ENCODE assay signal across 10 cellular contexts in the genomic region with DNA sequence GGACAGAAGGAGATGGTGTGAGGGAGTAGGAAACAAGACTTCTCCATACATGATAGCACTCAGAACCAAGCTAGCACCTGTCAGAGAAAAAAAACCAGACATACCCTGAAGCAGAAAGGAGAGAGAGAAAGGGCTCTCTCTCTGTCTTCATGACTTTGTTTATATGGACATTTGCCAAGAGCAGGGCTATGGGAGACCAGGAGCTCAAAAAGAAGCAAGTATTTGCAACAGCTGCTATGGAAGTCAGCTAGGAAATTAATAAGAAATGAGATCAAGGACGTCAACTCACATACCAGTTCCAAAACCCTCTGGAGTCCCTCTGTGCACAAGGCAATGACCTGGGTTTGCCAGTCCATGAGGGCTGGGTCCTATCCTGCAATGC.
A peak's percentile ranks its signal among the peaks of the same experiment; 100 is the strongest.
DNase-seq lines count a peak whose midpoint lies in the region; ATAC-seq, FAIRE-seq and TF ChIP-seq lines count a peak whose summit lies in the region.
"Had no signal": no experiment of that assay in that cellular context is flagged by ENCODE, and none has a peak within 500 bp of the region (broad histone marks: within the 10 kb centered on the region; RNA-seq: fewer than 3 reads in every experiment).

No MANE protein-coding gene starts in this region.

- peaks cover 21% of the 10 kb centered on the region for H3K79me2 ChIP-seq in K562 (ENCODE audit: control insufficient read depth, insufficient read depth, low read length)

- no peaks in the 10 kb centered on the region; the same call in 2 of the 3 replicates for H3K36me3 ChIP-seq in K562 (ENCODE audit: control insufficient read depth, insufficient read depth, low read length)

- peaks cover 20% of the 10 kb centered on the region; the same call in 1 of the 2 replicates for H4K20me1 ChIP-seq in K562 (replicated peaks; ENCODE audit: control insufficient read depth, insufficient read depth, low read length)

- TF ChIP-seq RAD21 in K562 (CRISPR knock-in tag; conservative IDR thresholded peaks at IDR 0.05 in 1 of 2, IDR thresholded peaks at IDR 0.05 in 1 of 2) = no peak

- in situ Hi-C loops in K562 (cut with MboI) = no loop called here

- H3K36me3 Mint-ChIP-seq in activated T-cell treated with anti-CD3 and anti-CD28 coated beads, Interleukin-2, amount 50 U/mL, for 24 hours (ENCODE audit: low read depth) = peaks cover 4% of the 10 kb centered on the region
- no peaks in the 10 kb centered on the region for H3K36me3 Mint-ChIP-seq in stimulated activated effector memory CD8-positive, alpha-beta T cell treated with anti-CD3 and anti-CD28 coated beads, Interleukin-12 subunit alpha, Interleukin-12 subunit beta, amount 100 ng/mL, for 72 hours

- POLR2A ChIA-PET in K562 (lab: Yijun Ruan, JAX) = interaction anchor here (0.6 to 2.1 kb wide), 4 partner anchors 9 to 669 kb away, joined by 3 to 8 read pairs (median 4); no protein-coding TSS in a partner anchor

- ATAC-seq in K562 = peak; percentile 25; the same call in 2 of the 3 replicates
- no peak for ATAC-seq in stimulated activated effector memory CD8-positive, alpha-beta T cell treated with anti-CD3 and anti-CD28 coated beads, Interleukin-12 subunit alpha, Interleukin-12 subunit beta, amount 100 ng/mL, for 72 hours
- ATAC-seq: sciatic nerve had no signal

- FAIRE-seq in K562 (lab: Jason Lieb, UNC) = no peak

- no peak for TF ChIP-seq POLR2A in K562 (conservative IDR thresholded peaks at IDR 0.05)

- BruUV-seq in K562 (replicated peaks; lab: Mats Ljungman, UMichigan) = no TSS peak

- H3K27ac ChIP-seq in K562 (ENCODE audit: extremely low read depth, low read depth, low read length) = no peak overlapping the region

- no peaks in the 10 kb centered on the region for H3K27me3 ChIP-seq in K562 (ENCODE audit: control insufficient read depth in 2 of 2, insufficient read depth in 2 of 2, low read length in 2 of 2)

- no peaks in the 10 kb centered on the region for H3K9me3 ChIP-seq in K562 (replicated peaks; ENCODE audit: control insufficient read depth, insufficient read depth, low read depth, low read length)

- H3K4me2 ChIP-seq in K562 (ENCODE audit: insufficient read depth, low read length) = 0 out of 2 replicates have a peak overlapping the region, but pooled peaks have one; percentile 6

- TF ChIP-seq CTCF in K562 (IDR thresholded peaks at IDR 0.05 in 2 of 3, conservative IDR thresholded peaks at IDR 0.05 in 1 of 3; ENCODE audit: insufficient read depth in 2 of 3, low read depth in 1 of 3, low read length in 3 of 3) = no peak

- no peaks in the 10 kb centered on the region for H3K27me3 Mint-ChIP-seq in activated T-cell treated with anti-CD3 and anti-CD28 coated beads, Interleukin-2, amount 50 U/mL, for 24 hours

- no peak overlapping the region for H3K4me3 ChIP-seq in K562

- H3K9me1 ChIP-seq in K562 (ENCODE audit: control insufficient read depth, insufficient read depth, low read length) = peaks cover 2% of the 10 kb centered on the region

- no peak overlapping the region for H3K9ac ChIP-seq in K562 (ENCODE audit: insufficient read depth in 1 of 2, low read depth in 2 of 2, low read length in 2 of 2)

- H3K27ac Mint-ChIP-seq in activated T-cell treated with anti-CD3 and anti-CD28 coated beads, Interleukin-2, amount 50 U/mL, for 24 hours = peak overlapping the region; percentile 32
- H3K27ac Mint-ChIP-seq in stimulated activated effector memory CD8-positive, alpha-beta T cell treated with anti-CD3 and anti-CD28 coated beads, Interleukin-12 subunit alpha, Interleukin-12 subunit beta, amount 100 ng/mL, for 72 hours = no peak overlapping the region

- H2AFZ ChIP-seq in K562 (ENCODE audit: low read depth, low read length) = no peak overlapping the region

- DNase-seq in activated T-cell treated with anti-CD3 and anti-CD28 coated beads, Interleukin-2, amount 50 U/mL, for 24 hours = no peak
- DNase-seq in activated T-cell treated with anti-CD3 and anti-CD28 coated beads, Interleukin-2, amount 50 U/mL, for 48 hours = no peak
- DNase-seq in HT-29 (ENCODE audit: low spot score) = peak; percentile 10
- DNase-seq in K562 (ENCODE audit: extremely low read depth in 1 of 4, low spot score in 3 of 4) = no peak
- no peak for DNase-seq in stimulated activated effector memory CD8-positive, alpha-beta T cell treated with anti-CD3 and anti-CD28 coated beads, Interleukin-12 subunit alpha, Interleukin-12 subunit beta, amount 100 ng/mL, for 72 hours (ENCODE audit: low spot score in 2 of 2)
- DNase-seq in D341Med (ENCODE audit: low spot score) = no peak
- DNase-seq in NCI-H510A treated with DMSO at 0.1 percent for 48 hours (lab: John Stamatoyannopoulos, UW) = no peak
- DNase-seq in cerebellar nuclear complex (lab: John Stamatoyannopoulos, UW) = no peak

- no peak for TF ChIP-seq EP300 in K562 (IDR thresholded peaks at IDR 0.05; ENCODE audit: low read length)

- no peak overlapping the region for H3K4me3 Mint-ChIP-seq in activated T-cell treated with anti-CD3 and anti-CD28 coated beads, Interleukin-2, amount 50 U/mL, for 24 hours
- H3K4me3 Mint-ChIP-seq in stimulated activated effector memory CD8-positive, alpha-beta T cell treated with anti-CD3 and anti-CD28 coated beads, Interleukin-12 subunit alpha, Interleukin-12 subunit beta, amount 100 ng/mL, for 72 hours = peak overlapping the region; percentile 16
- H3K4me3 Mint-ChIP-seq: activated naive CD4-positive, alpha-beta T cell treated with anti-CD3 and anti-CD28 coated beads for 36 hours had no signal

- CTCF ChIA-PET in K562 (lab: Yijun Ruan, JAX; ENCODE audit: low intra/inter-chr PET ratio) = no interaction called here

- 40% methylated on average over 1 of the region's 1 CpG for WGBS in K562 (ENCODE audit: insufficient coverage, low coverage, missing lambda C conversion rate)

- intact Hi-C loops in K562 (cut with micrococcal nuclease) = no loop called here

- H3K9me3 Mint-ChIP-seq in activated T-cell treated with anti-CD3 and anti-CD28 coated beads, Interleukin-2, amount 50 U/mL, for 24 hours = no peaks in the 10 kb centered on the region
- no peaks in the 10 kb centered on the region for H3K9me3 Mint-ChIP-seq in stimulated activated effector memory CD8-positive, alpha-beta T cell treated with anti-CD3 and anti-CD28 coated beads, Interleukin-12 subunit alpha, Interleukin-12 subunit beta, amount 100 ng/mL, for 72 hours
- H3K9me3 Mint-ChIP-seq: activated naive CD4-positive, alpha-beta T cell treated with anti-CD3 and anti-CD28 coated beads for 36 hours had no signal

- peaks cover 82% of the 10 kb centered on the region for H3K4me1 Mint-ChIP-seq in activated T-cell treated with anti-CD3 and anti-CD28 coated beads, Interleukin-2, amount 50 U/mL, for 24 hours (ENCODE audit: low read depth)
- peaks cover 63% of the 10 kb centered on the region for H3K4me1 Mint-ChIP-seq in stimulated activated effector memory CD8-positive, alpha-beta T cell treated with anti-CD3 and anti-CD28 coated beads, Interleukin-12 subunit alpha, Interleukin-12 subunit beta, amount 100 ng/mL, for 72 hours

- H3K4me1 ChIP-seq in K562 (replicated peaks in 1 of 2; ENCODE audit: control insufficient read depth in 2 of 2, insufficient read depth in 2 of 2, low read length in 2 of 2) = peaks cover 8 to 19% of the 10 kb centered on the region in 2 experiments; a peak in 3 of 5 replicates

TF ChIP-seq in K562, 482 proteins besides CTCF, POLR2A, EP300 and RAD21:
- TF ChIP-seq NFIC (IDR thresholded peaks at IDR 0.05) (peak; percentile 23; the same call in 1 of the 2 replicates), SRSF9 (IDR thresholded peaks at IDR 0.05; ENCODE audit: borderline replicate concordance, low read depth, low read length) (no peak), NR2C2 (CRISPR knock-in tag; IDR thresholded peaks at IDR 0.05) (no peak), NR2C2 (tag; IDR thresholded peaks at IDR 0.05) (0 out of 2 replicates have a peak, but pooled peaks have one; percentile 5)
